14 cellular contexts compared by ENCODE assay signal in genomic region chr6:109477184-109477583, GRCh38. TPM values are rescaled to one million over a fixed set of nuclear protein-coding genes. Genes with fewer than 3 reads are reported as not detected.
DNase-seq lines count a peak whose midpoint lies in the region; ATAC-seq, FAIRE-seq and TF ChIP-seq lines count a peak whose summit lies in the region.
"Had no signal": no experiment of that assay in that cellular context is flagged by ENCODE, and none has a peak within 500 bp of the region (broad histone marks: within the 10 kb centered on the region; RNA-seq: fewer than 3 reads in every experiment).

No MANE protein-coding gene starts in this region.

- H3K36me3 ChIP-seq in GM23248 (ENCODE audit: low read depth): peaks cover 38% of the 10 kb centered on the region
- H3K36me3 ChIP-seq in pancreas: peaks cover 0 to 14% (median 3%) of the 10 kb centered on the region in 3 donors
- peaks cover 39% of the 10 kb centered on the region for H3K36me3 ChIP-seq in effector memory CD4-positive, alpha-beta T cell (ENCODE audit: control insufficient read depth, insufficient read depth, low read length)

- H3K4me2 ChIP-seq in GM23248 (ENCODE audit: unreplicated experiment): no peak overlapping the region

- intact Hi-C loops in CD4-positive, alpha-beta T cell (cut with DNase I, micrococcal nuclease): no loop called here
- intact Hi-C loops in pancreas (cut with DNase I): no loop called here

- H3K27ac Mint-ChIP-seq in CD4-positive, alpha-beta T cell: peak overlapping the region; percentile 52
- H3K27ac Mint-ChIP-seq in activated CD8-positive, alpha-beta T cell treated with anti-CD3 and anti-CD28 coated beads, Interleukin-2, amount 10 ng/mL, durations not matched to agents 7 days and 5 days: no peak overlapping the region
- H3K27ac Mint-ChIP-seq in memory B cell: peak overlapping the region; percentile 93

- 91 to 93% methylated on average over 2 of the region's 2 CpGs for WGBS in GM23248 (ENCODE audit: low coverage in 1 of 2, low lambda C conversion rate in 2 of 2, missing lambda C conversion rate in 2 of 2), 2 experiments
- 95 to 99% methylated on average over 2 of the region's 2 CpGs for WGBS in pancreas, 2 donors

- H3K4me3 ChIP-seq in GM23248 (no peak overlapping the region; the same call in 1 of the 2 replicates), pancreas (no peak overlapping the region)
- H3K4me3 ChIP-seq in effector memory CD4-positive, alpha-beta T cell (ENCODE audit: insufficient read depth, low read depth, low read length, poor library complexity, severe bottlenecking): no peak overlapping the region

- H3K27me3 ChIP-seq in CD4-positive, alpha-beta T cell (ENCODE audit: control insufficient read depth, insufficient read depth, low read length): no peaks in the 10 kb centered on the region
- H3K27me3 ChIP-seq in GM23248 (replicated peaks; ENCODE audit: insufficient read depth): no peaks in the 10 kb centered on the region
- H3K27me3 ChIP-seq in pancreas: no peaks in the 10 kb centered on the region
- H3K27me3 ChIP-seq in effector memory CD4-positive, alpha-beta T cell (replicated peaks; ENCODE audit: control insufficient read depth, insufficient read depth, low read length, poor library complexity, severe bottlenecking): no peaks in the 10 kb centered on the region

- TF ChIP-seq CTCF in CD4-positive, alpha-beta T cell (IDR thresholded peaks at IDR 0.05): no peak
- TF ChIP-seq CTCF in pancreas (IDR thresholded peaks at IDR 0.05): no peak

- H3K36me3 Mint-ChIP-seq in CD4-positive, alpha-beta T cell (ENCODE audit: low read depth): peaks cover 95% of the 10 kb centered on the region
- H3K36me3 Mint-ChIP-seq in activated CD8-positive, alpha-beta T cell treated with anti-CD3 and anti-CD28 coated beads, Interleukin-2, amount 10 ng/mL, durations not matched to agents 7 days and 5 days (ENCODE audit: low read depth): peaks cover 85% of the 10 kb centered on the region
- peaks cover 46% of the 10 kb centered on the region for H3K36me3 Mint-ChIP-seq in memory B cell

- H3K9me2 ChIP-seq in GM23248 (ENCODE audit: insufficient read depth): no peaks in the 10 kb centered on the region

- H3K4me3 Mint-ChIP-seq in CD4-positive, alpha-beta T cell: peak overlapping the region; percentile 88
- peak overlapping the region; percentile 76 for H3K4me3 Mint-ChIP-seq in activated CD8-positive, alpha-beta T cell treated with anti-CD3 and anti-CD28 coated beads, Interleukin-2, amount 10 ng/mL, durations not matched to agents 7 days and 5 days
- H3K4me3 Mint-ChIP-seq in memory B cell: peak overlapping the region; percentile 82
- H3K4me3 Mint-ChIP-seq: neural crest cell had no signal

- H3K9me3 Mint-ChIP-seq in CD4-positive, alpha-beta T cell: no peaks in the 10 kb centered on the region
- no peaks in the 10 kb centered on the region for H3K9me3 Mint-ChIP-seq in activated CD8-positive, alpha-beta T cell treated with anti-CD3 and anti-CD28 coated beads, Interleukin-2, amount 10 ng/mL, durations not matched to agents 7 days and 5 days (ENCODE audit: insufficient read depth)
- H3K9me3 Mint-ChIP-seq in memory B cell: no peaks in the 10 kb centered on the region
- H3K9me3 Mint-ChIP-seq: neural crest cell had no signal

- FAIRE-seq in pancreas (lab: Jason Lieb, UNC) (no peak), frontal cortex (lab: Jason Lieb, UNC) (no peak)

- H2AFZ ChIP-seq in GM23248: no peak overlapping the region

- H3F3A ChIP-seq in GM23248 (ENCODE audit: insufficient read depth): no peaks in the 10 kb centered on the region

- no peaks in the 10 kb centered on the region for H4K20me1 ChIP-seq in GM23248 (ENCODE audit: insufficient read depth)

- no peak overlapping the region for H3K27ac ChIP-seq in CD4-positive, alpha-beta T cell (ENCODE audit: low read depth, low read length)
- no peak overlapping the region for H3K27ac ChIP-seq in GM23248
- H3K27ac ChIP-seq in pancreas: no peak overlapping the region
- no peak overlapping the region for H3K27ac ChIP-seq in effector memory CD4-positive, alpha-beta T cell (ENCODE audit: insufficient read depth, low read length, poor library complexity, severe bottlenecking)

- H3K4me1 Mint-ChIP-seq in CD4-positive, alpha-beta T cell (ENCODE audit: low read depth): peaks cover 86% of the 10 kb centered on the region
- H3K4me1 Mint-ChIP-seq in activated CD8-positive, alpha-beta T cell treated with anti-CD3 and anti-CD28 coated beads, Interleukin-2, amount 10 ng/mL, durations not matched to agents 7 days and 5 days (ENCODE audit: low read depth): peaks cover 80% of the 10 kb centered on the region
- H3K4me1 Mint-ChIP-seq in memory B cell: peaks cover 56% of the 10 kb centered on the region

- CTCF ChIA-PET in CD4-positive, alpha-beta T cell (lab: Charles Lee): interaction anchor here (1.3 kb wide), 1 partner anchor 16 kb away, joined by 3 read pairs; no protein-coding TSS in a partner anchor
- CTCF ChIA-PET in activated CD8-positive, alpha-beta T cell treated with anti-CD3 and anti-CD28 coated beads, Interleukin-2, amount 10 ng/mL, durations not matched to agents 7 days and 5 days (lab: Charles Lee): interaction anchor here (1.1 to 1.4 kb wide), 2 partner anchors 13 to 17 kb away, joined by 3 read pairs; no protein-coding TSS in a partner anchor

- peaks cover 63% of the 10 kb centered on the region for H3K79me2 ChIP-seq in GM23248 (ENCODE audit: insufficient read depth)

- in situ Hi-C loops in GM23248 (cut with MboI): no loop called here

- no peaks in the 10 kb centered on the region for H3K27me3 Mint-ChIP-seq in CD4-positive, alpha-beta T cell
- H3K27me3 Mint-ChIP-seq in activated CD8-positive, alpha-beta T cell treated with anti-CD3 and anti-CD28 coated beads, Interleukin-2, amount 10 ng/mL, durations not matched to agents 7 days and 5 days (ENCODE audit: low read depth): no peaks in the 10 kb centered on the region
- no peaks in the 10 kb centered on the region for H3K27me3 Mint-ChIP-seq in memory B cell

- no peaks in the 10 kb centered on the region for H3K9me3 ChIP-seq in CD4-positive, alpha-beta T cell (ENCODE audit: control insufficient read depth, low read length)
- H3K9me3 ChIP-seq in GM23248 (ENCODE audit: low read depth): no peaks in the 10 kb centered on the region
- no peaks in the 10 kb centered on the region for H3K9me3 ChIP-seq in pancreas
- H3K9me3 ChIP-seq in effector memory CD4-positive, alpha-beta T cell (ENCODE audit: control insufficient read depth, low read length): no peaks in the 10 kb centered on the region

- peak overlapping the region; percentile 58; the same call in 1 of the 2 replicates for H3K9ac ChIP-seq in GM23248

- POLR2A ChIA-PET in CD4-positive, alpha-beta T cell (lab: Charles Lee): interaction anchor here (0.8 to 2.0 kb wide), 2 partner anchors 14 to 19 kb away, joined by 3 to 6 read pairs; no protein-coding TSS in a partner anchor
- POLR2A ChIA-PET in activated CD8-positive, alpha-beta T cell treated with anti-CD3 and anti-CD28 coated beads, Interleukin-2, amount 10 ng/mL, durations not matched to agents 7 days and 5 days (lab: Charles Lee): interaction anchor here (0.7 kb wide), 1 partner anchor 30 kb away, joined by 3 read pairs; no protein-coding TSS in a partner anchor

- no peak for DNase-seq in CD4-positive, alpha-beta T cell
- DNase-seq in GM23248 (no peak), memory B cell (ENCODE audit: low spot score in 2 of 2) (no peak), pancreas (no peak), frontal cortex (ENCODE audit: low spot score in 2 of 2) (no peak), NCI-H146 (lab: John Stamatoyannopoulos, UW) (no peak)
- no peak for DNase-seq in activated CD8-positive, alpha-beta T cell treated with anti-CD3 and anti-CD28 coated beads, Interleukin-2, amount 10 ng/mL, durations not matched to agents 7 days and 5 days
- DNase-seq in effector memory CD4-positive, alpha-beta T cell: no peak
- DNase-seq: aorta, GOT3, NCI-H187, NCI-H526 treated with DMSO at 0.1 percent for 48 hours, T1000 had no signal

- no peak for ATAC-seq in CD4-positive, alpha-beta T cell (ENCODE audit: poor library complexity)
- ATAC-seq in activated CD8-positive, alpha-beta T cell treated with anti-CD3 and anti-CD28 coated beads, Interleukin-2, amount 10 ng/mL, durations not matched to agents 7 days and 5 days: no peak
- ATAC-seq in memory B cell (ENCODE audit: low read depth) (no peak), pancreas (no peak)

- H3K4me1 ChIP-seq in GM23248 (ENCODE audit: insufficient read depth): peaks cover 39% of the 10 kb centered on the region
- peaks cover 9 to 47% (median 10%) of the 10 kb centered on the region in 3 donors for H3K4me1 ChIP-seq in pancreas
- peaks cover 48% of the 10 kb centered on the region for H3K4me1 ChIP-seq in effector memory CD4-positive, alpha-beta T cell (ENCODE audit: control insufficient read depth, insufficient read depth, low read length, poor library complexity, severe bottlenecking)

RNA-seq across cellular contexts. Expression of gene ZBTB24, which starts 5.8 kb away (rescaled TPM):
- total RNA-seq in CD4-positive, alpha-beta T cell: 10 to 100 TPM; 10.4 to 10.5 TPM
- 6.8 and 7.6 TPM in 2 replicates for total RNA-seq in GM23248 (2014; rRNA removed; shearing (Covaris generic))
- polyA plus RNA-seq in GM23248 (2016; fragmentation: Nextera tagmentation; extraction: Ambion mirVana): 3.3 and 4.0 TPM in 2 replicates
- 10 to 100 TPM; 16.0 to 16.3 TPM for total RNA-seq in activated CD8-positive, alpha-beta T cell treated with anti-CD3 and anti-CD28 coated beads, Interleukin-2, amount 10 ng/mL, durations not matched to agents 7 days and 5 days
- total RNA-seq in pancreas: 1 to 10 TPM; 2.3 to 4.3 (median 2.8) TPM
- 1 to 10 TPM; 2.2 to 3.9 TPM for polyA plus RNA-seq in pancreas
- total RNA-seq in frontal cortex: 16.3 TPM

RNA-seq across cellular contexts. Expression of gene MICAL1, which starts 21.6 kb away (rescaled TPM):
- 100 to 1,000 TPM; 106 to 107 TPM for total RNA-seq in CD4-positive, alpha-beta T cell
- total RNA-seq in GM23248 (2014; rRNA removed; shearing (Covaris generic)): 57.8 and 60.6 TPM in 2 replicates
- polyA plus RNA-seq in GM23248 (2016; fragmentation: Nextera tagmentation; extraction: Ambion mirVana): 25.3 and 26.1 TPM in 2 replicates
- total RNA-seq in activated CD8-positive, alpha-beta T cell treated with anti-CD3 and anti-CD28 coated beads, Interleukin-2, amount 10 ng/mL, durations not matched to agents 7 days and 5 days: 10 to 100 TPM; 50.5 to 53.2 TPM
- total RNA-seq in pancreas: 10 to 100 TPM in 1 of 6 donors, 1 to 10 TPM in 5; 3.8 to 22.4 (median 5.2) TPM
- 10 to 100 TPM; 36.3 to 38.2 TPM for polyA plus RNA-seq in pancreas
- total RNA-seq in frontal cortex: 27.3 TPM

RNA-seq across cellular contexts. Expression of gene SMPD2, which starts 36.7 kb away (rescaled TPM):
- 10 to 100 TPM; 25.7 to 27.3 TPM for total RNA-seq in CD4-positive, alpha-beta T cell
- 6.4 and 14.2 TPM in 2 replicates for total RNA-seq in GM23248 (2014; rRNA removed; shearing (Covaris generic))
- polyA plus RNA-seq in GM23248 (2016; fragmentation: Nextera tagmentation; extraction: Ambion mirVana) (4.5 and 6.8 TPM in 2 replicates), pancreas (10 to 100 TPM; 15.9 to 17.0 TPM)
- 10 to 100 TPM; 15.5 to 15.6 TPM for total RNA-seq in activated CD8-positive, alpha-beta T cell treated with anti-CD3 and anti-CD28 coated beads, Interleukin-2, amount 10 ng/mL, durations not matched to agents 7 days and 5 days
- total RNA-seq in pancreas (10 to 100 TPM in 2 of 6 donors, 1 to 10 TPM in 4; 7.1 to 10.5 (median 8.9) TPM), frontal cortex (4.9 TPM)

RNA-seq across cellular contexts. Expression of gene PPIL6, which starts 36.8 kb away (rescaled TPM):
- total RNA-seq in CD4-positive, alpha-beta T cell: 1 to 10 TPM in 1 of 2 experiments, under 1 TPM in 1; 0.84 to 1.3 TPM
- 3.5 and 3.7 TPM in 2 replicates for total RNA-seq in GM23248 (2014; rRNA removed; shearing (Covaris generic))
- polyA plus RNA-seq in GM23248 (2016; fragmentation: Nextera tagmentation; extraction: Ambion mirVana) (2.8 and 3.5 TPM in 2 replicates), pancreas (1 to 10 TPM; 1.1 to 3.3 TPM)
- under 1 TPM in 1 of 2 experiments, not detected in 1; 0.16 TPM for total RNA-seq in activated CD8-positive, alpha-beta T cell treated with anti-CD3 and anti-CD28 coated beads, Interleukin-2, amount 10 ng/mL, durations not matched to agents 7 days and 5 days
- total RNA-seq in pancreas (1 to 10 TPM; 1.5 to 3.4 (median 2.0) TPM), frontal cortex (37.9 TPM)
